ENCODE assay signal across 10 cellular contexts in genomic region chr11:415640-416041, GRCh38. TPM values are rescaled to one million over a fixed set of nuclear protein-coding genes. Genes with fewer than 3 reads are reported as not detected.
DNase-seq lines count a peak whose midpoint lies in the region; ATAC-seq, FAIRE-seq and TF ChIP-seq lines count a peak whose summit lies in the region.
"Had no signal": no experiment of that assay in that cellular context is flagged by ENCODE, and none has a peak within 500 bp of the region (broad histone marks: within the 10 kb centered on the region; RNA-seq: fewer than 3 reads in every experiment).

No MANE protein-coding gene starts in this region.

- H3K27me3 ChIP-seq in lower lobe of right lung (ENCODE audit: low read depth) (no peaks in the 10 kb centered on the region), transverse colon (peaks cover 15% of the 10 kb centered on the region)
- H3K27me3 ChIP-seq: pancreas had no signal

- no peak for DNase-seq in activated naive CD4-positive, alpha-beta T cell treated with anti-CD3 and anti-CD28 coated beads, Interleukin-2, amount 10 ng/mL, durations not matched to agents 7 days and 5 days
- no peak for DNase-seq in activated naive CD4-positive, alpha-beta T cell treated with anti-CD3 and anti-CD28 coated beads, Interleukin-2, amount 50 U/mL, for 16 hours
- DNase-seq in lower lobe of right lung = peak; percentile 43
- peak; percentile 17 for DNase-seq in transverse colon
- DNase-seq in GM19239 (ENCODE audit: insufficient read length, low spot score) = no peak

- peaks cover 9% of the 10 kb centered on the region for H3K36me3 Mint-ChIP-seq in activated naive CD4-positive, alpha-beta T cell treated with anti-CD3 and anti-CD28 coated beads, Interleukin-2, amount 10 ng/mL, durations not matched to agents 7 days and 5 days
- no peaks in the 10 kb centered on the region for H3K36me3 Mint-ChIP-seq in activated naive CD8-positive, alpha-beta T cell

- 31% methylated on average over 5 of the region's 5 CpGs; no CpG with 5 or more reads in 1 of the 2 donors for WGBS in transverse colon (ENCODE audit: low coverage in 1 of 2), 2 donors

- CTCF ChIA-PET in activated naive CD4-positive, alpha-beta T cell treated with anti-CD3 and anti-CD28 coated beads, Interleukin-2, amount 10 ng/mL, durations not matched to agents 7 days and 5 days (lab: Charles Lee) = interaction anchor here (1.2 to 5.0 kb wide), 2 partner anchors 9 to 34 kb away, joined by 6 to 37 read pairs; partner anchors contain the start of gene PTDSS2

- H3K9me3 ChIP-seq in lower lobe of right lung (no peaks in the 10 kb centered on the region), transverse colon (no peaks in the 10 kb centered on the region)
- H3K9me3 ChIP-seq: pancreas had no signal

- H3K4me3 ChIP-seq in lower lobe of right lung = peak overlapping the region; percentile 74
- peak overlapping the region in 3 of 4 donors; percentile 54 to 68 (median 66) for H3K4me3 ChIP-seq in transverse colon

- no peak for TF ChIP-seq POLR2A in transverse colon (IDR thresholded peaks at IDR 0.05)

- TF ChIP-seq CTCF in lower lobe of right lung (IDR thresholded peaks at IDR 0.05) = no peak
- TF ChIP-seq CTCF in transverse colon (IDR thresholded peaks at IDR 0.05) = no peak

- no peak for TF ChIP-seq EP300 in transverse colon (IDR thresholded peaks at IDR 0.05; ENCODE audit: low read depth)

- peaks cover 38% of the 10 kb centered on the region for H3K4me1 ChIP-seq in lower lobe of right lung
- peaks cover 5 to 35% (median 21%) of the 10 kb centered on the region in 4 donors for H3K4me1 ChIP-seq in transverse colon

- intact Hi-C loops in lower lobe of right lung (cut with DNase I) (no loop called here), transverse colon (cut with DNase I; ENCODE audit: low total_unique reads) (no loop called here)

- H3K27ac ChIP-seq in lower lobe of right lung (peak overlapping the region; percentile 94), transverse colon (peak overlapping the region; percentile 88 to 93 (median 90))

- H3K4me1 Mint-ChIP-seq in activated naive CD4-positive, alpha-beta T cell treated with anti-CD3 and anti-CD28 coated beads, Interleukin-2, amount 10 ng/mL, durations not matched to agents 7 days and 5 days = peaks cover 24% of the 10 kb centered on the region
- H3K4me1 Mint-ChIP-seq in activated naive CD8-positive, alpha-beta T cell (ENCODE audit: low read depth) = peaks cover 27% of the 10 kb centered on the region

- H3K9me3 Mint-ChIP-seq in activated naive CD4-positive, alpha-beta T cell treated with anti-CD3 and anti-CD28 coated beads, Interleukin-2, amount 10 ng/mL, durations not matched to agents 7 days and 5 days = no peaks in the 10 kb centered on the region
- H3K9me3 Mint-ChIP-seq in activated naive CD8-positive, alpha-beta T cell (ENCODE audit: low read depth) = no peaks in the 10 kb centered on the region

- H3K27me3 Mint-ChIP-seq in activated naive CD4-positive, alpha-beta T cell treated with anti-CD3 and anti-CD28 coated beads, Interleukin-2, amount 10 ng/mL, durations not matched to agents 7 days and 5 days = no peaks in the 10 kb centered on the region
- H3K27me3 Mint-ChIP-seq in activated naive CD8-positive, alpha-beta T cell = no peaks in the 10 kb centered on the region

- no peak for FAIRE-seq in GM19239 (lab: Jason Lieb, UNC)
- FAIRE-seq: pancreas had no signal

- peak overlapping the region; percentile 88 for H3K27ac Mint-ChIP-seq in activated naive CD4-positive, alpha-beta T cell treated with anti-CD3 and anti-CD28 coated beads, Interleukin-2, amount 10 ng/mL, durations not matched to agents 7 days and 5 days
- H3K27ac Mint-ChIP-seq in activated naive CD8-positive, alpha-beta T cell = peak overlapping the region; percentile 85

- no peaks in the 10 kb centered on the region for H3K36me3 ChIP-seq in lower lobe of right lung
- no peaks in the 10 kb centered on the region for H3K36me3 ChIP-seq in transverse colon
- H3K36me3 ChIP-seq: pancreas had no signal

- peak overlapping the region; percentile 93 for H3K4me3 Mint-ChIP-seq in activated naive CD4-positive, alpha-beta T cell treated with anti-CD3 and anti-CD28 coated beads, Interleukin-2, amount 10 ng/mL, durations not matched to agents 7 days and 5 days
- peak overlapping the region; percentile 93 for H3K4me3 Mint-ChIP-seq in activated naive CD8-positive, alpha-beta T cell

- in situ Hi-C loops in transverse colon (cut with MboI; ENCODE audit: low pct_ligation_motif_present in 1 of 4, low pct_unique_long_range_greater_than_20kb in 1 of 4, low sequenced_read_pairs in 3 of 4) = no loop called here

- ATAC-seq in lower lobe of right lung = no peak
- ATAC-seq in HG02938 (IDR thresholded peaks at IDR 0.05; ENCODE audit: unreplicated experiment) = no peak
- ATAC-seq in HG03521 (IDR thresholded peaks at IDR 0.05; ENCODE audit: unreplicated experiment) = no peak

RNA-seq across cellular contexts. Expression of gene SIGIRR, which starts 0.8 kb away (rescaled TPM):
- total RNA-seq in lower lobe of right lung = 91.8 TPM
- total RNA-seq in transverse colon = 100 to 1,000 TPM; 107 to 344 (median 148) TPM

RNA-seq across cellular contexts. Expression of gene PKP3, which starts 21.6 kb away (rescaled TPM):
- total RNA-seq in lower lobe of right lung (23.1 TPM), transverse colon (100 to 1,000 TPM; 159 to 359 (median 200) TPM)

RNA-seq across cellular contexts. Expression of gene ANO9, which starts 26.2 kb away (rescaled TPM):
- total RNA-seq in lower lobe of right lung = 21.6 TPM
- 100 to 1,000 TPM; 117 to 490 (median 296) TPM for total RNA-seq in transverse colon
- total RNA-seq: fibroblast of lung had no signal

RNA-seq across cellular contexts. Expression of gene PTDSS2, which starts 34.4 kb away (rescaled TPM):
- total RNA-seq in lower lobe of right lung (32.9 TPM), transverse colon (100 to 1,000 TPM in 2 of 4 donors, 10 to 100 TPM in 2; 28.5 to 264 (median 76.0) TPM)

RNA-seq across cellular contexts. Expression of gene B4GALNT4, which starts 46.3 kb away (rescaled TPM):
- 0.38 TPM for total RNA-seq in lower lobe of right lung
- total RNA-seq in transverse colon = 1 to 10 TPM in 2 of 4 donors, under 1 TPM in 1, not detected in 1; 0.82 to 3.0 (median 1.3) TPM

Comparison
In these comparisons a context has a peak if more than half of its experiments do, and no peak if none do; other contexts are left out.
1. DNase-seq: peak in lower lobe of right lung (single experiment) and transverse colon (single experiment); none in activated naive CD4-positive, alpha-beta T cell treated with anti-CD3 and anti-CD28 coated beads, Interleukin-2, amount 10 ng/mL, durations not matched to agents 7 days and 5 days (single experiment), activated naive CD4-positive, alpha-beta T cell treated with anti-CD3 and anti-CD28 coated beads, Interleukin-2, amount 50 U/mL, for 16 hours (single experiment) and GM19239 (single experiment).